In the genomic region with DNA sequence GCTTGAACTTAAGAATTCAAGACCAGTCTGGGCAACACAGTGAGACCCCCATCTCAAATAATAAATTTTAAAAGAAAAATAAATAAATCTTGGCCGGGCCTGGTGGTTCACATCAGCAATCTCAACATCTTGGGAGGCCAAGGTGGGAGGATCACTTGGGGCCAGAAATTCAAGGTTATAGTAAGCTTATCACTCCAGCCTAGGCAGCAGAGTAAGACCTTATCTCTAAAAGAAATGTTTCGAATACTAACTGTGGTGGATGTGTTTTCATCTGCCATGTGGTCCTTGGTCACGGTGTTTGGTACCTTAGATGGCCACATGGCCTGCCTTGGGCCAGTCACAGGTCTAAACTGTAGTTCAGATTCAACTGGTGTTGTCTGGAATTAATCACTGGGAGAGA, we compare ENCODE assay signal across 1 cellular context.
TF ChIP-seq lines count a peak whose summit lies in the region.

No MANE protein-coding gene starts in this region.

TF ChIP-seq in IMR-90, 13 proteins besides CTCF, POLR2A, EP300 and RAD21:
- TF ChIP-seq, protein P1, sequence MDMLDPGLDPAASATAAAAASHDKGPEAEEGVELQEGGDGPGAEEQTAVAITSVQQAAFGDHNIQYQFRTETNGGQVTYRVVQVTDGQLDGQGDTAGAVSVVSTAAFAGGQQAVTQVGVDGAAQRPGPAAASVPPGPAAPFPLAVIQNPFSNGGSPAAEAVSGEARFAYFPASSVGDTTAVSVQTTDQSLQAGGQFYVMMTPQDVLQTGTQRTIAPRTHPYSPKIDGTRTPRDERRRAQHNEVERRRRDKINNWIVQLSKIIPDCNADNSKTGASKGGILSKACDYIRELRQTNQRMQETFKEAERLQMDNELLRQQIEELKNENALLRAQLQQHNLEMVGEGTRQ (IDR thresholded peaks at IDR 0.05; ENCODE audit: low read depth, low read length) = no peak
TF ChIP-seq in IMR-90: peak in this region for 0.
